Comparison of ENCODE assay signal across 29 cellular contexts in genomic region chr2:143994936-143995335, GRCh38.
"Had no signal": no experiment of that assay in that cellular context is flagged by ENCODE, and none has a peak within 500 bp of the region (broad histone marks: within the 10 kb centered on the region; RNA-seq: fewer than 3 reads in every experiment).

No MANE protein-coding gene starts in this region.

- H3K4me1 Mint-ChIP-seq: activated CD4-positive, alpha-beta T cell treated with anti-CD3 and anti-CD28 coated beads for 36 hours; activated CD4-positive, alpha-beta T cell treated with anti-CD3 and anti-CD28 coated beads, Interleukin-2, amount 10 ng/mL, durations not matched to agents 24 days and 14 days; activated CD8-positive, alpha-beta memory T cell treated with anti-CD3 and anti-CD28 coated beads, Interleukin-2, amount 10 ng/mL, durations not matched to agents 7 days and 5 days; activated naive CD4-positive, alpha-beta T cell treated with anti-CD3 and anti-CD28 coated beads, Interleukin-2, amount 50 U/mL, for 24 hours had no signal

- H3K4me3 Mint-ChIP-seq: activated CD4-positive, alpha-beta memory T cell treated with anti-CD3 and anti-CD28 coated beads for 36 hours; activated CD4-positive, alpha-beta T cell treated with anti-CD3 and anti-CD28 coated beads for 36 hours; activated CD4-positive, alpha-beta T cell treated with anti-CD3 and anti-CD28 coated beads, Interleukin-2, amount 10 ng/mL, durations not matched to agents 24 days and 14 days; activated CD8-positive, alpha-beta memory T cell treated with anti-CD3 and anti-CD28 coated beads, Interleukin-2, amount 10 ng/mL, durations not matched to agents 7 days and 5 days; activated CD8-positive, alpha-beta T cell treated with anti-CD3 and anti-CD28 coated beads, Interleukin-2, amount 10 ng/mL, durations not matched to agents 7 days and 5 days; activated naive CD4-positive, alpha-beta T cell treated with anti-CD3 and anti-CD28 coated beads for 36 hours; activated naive CD4-positive, alpha-beta T cell treated with anti-CD3 and anti-CD28 coated beads, Interleukin-2, amount 50 U/mL, for 24 hours; activated naive CD8-positive, alpha-beta T cell treated with anti-CD3 and anti-CD28 coated beads for 36 hours; activated naive CD8-positive, alpha-beta T cell treated with anti-CD3 and anti-CD28 coated beads, Interleukin-2, amount 50 U/mL, for 24 hours; activated T-helper 1 cell treated with anti-CD3 and anti-CD28 coated beads, Interleukin-12 subunit alpha, Interleukin-12 subunit beta, Interleukin-2, Interleukin-4 antibody, amounts not matched to agents 30 ng/mL and 10 ng/mL and 1 ng/mL, durations not matched to agents 14 hours and 24 hours and 36 hours had no signal

- H3K27ac Mint-ChIP-seq: activated CD4-positive, alpha-beta memory T cell treated with anti-CD3 and anti-CD28 coated beads for 36 hours; activated CD4-positive, alpha-beta T cell treated with anti-CD3 and anti-CD28 coated beads for 36 hours; activated CD4-positive, alpha-beta T cell treated with anti-CD3 and anti-CD28 coated beads, Interleukin-2, amount 10 ng/mL, durations not matched to agents 24 days and 14 days; activated CD8-positive, alpha-beta memory T cell treated with anti-CD3 and anti-CD28 coated beads, Interleukin-2, amount 10 ng/mL, durations not matched to agents 7 days and 5 days; activated CD8-positive, alpha-beta T cell treated with anti-CD3 and anti-CD28 coated beads, Interleukin-2, amount 10 ng/mL, durations not matched to agents 7 days and 5 days; activated naive CD4-positive, alpha-beta T cell treated with anti-CD3 and anti-CD28 coated beads for 36 hours; activated naive CD4-positive, alpha-beta T cell treated with anti-CD3 and anti-CD28 coated beads, Interleukin-2, amount 50 U/mL, for 24 hours; activated naive CD8-positive, alpha-beta T cell treated with anti-CD3 and anti-CD28 coated beads for 36 hours; activated naive CD8-positive, alpha-beta T cell treated with anti-CD3 and anti-CD28 coated beads, Interleukin-2, amount 50 U/mL, for 24 hours; activated T-helper 1 cell treated with anti-CD3 and anti-CD28 coated beads, Interleukin-12 subunit alpha, Interleukin-12 subunit beta, Interleukin-2, Interleukin-4 antibody, amounts not matched to agents 30 ng/mL and 10 ng/mL and 1 ng/mL, durations not matched to agents 14 hours and 24 hours and 36 hours; activated T-helper 2 cell treated with anti-CD3 and anti-CD28 coated beads, Interferon-gamma antibody, Interleukin-2, Interleukin-4, amounts not matched to agents 10 μg/mL and 5 μg/mL and 100 μg/mL, durations not matched to agents 14 hours and 24 hours and 36 hours had no signal

- H3K27me3 Mint-ChIP-seq: activated CD4-positive, alpha-beta memory T cell treated with anti-CD3 and anti-CD28 coated beads for 36 hours; activated CD4-positive, alpha-beta T cell treated with anti-CD3 and anti-CD28 coated beads for 36 hours; activated CD4-positive, alpha-beta T cell treated with anti-CD3 and anti-CD28 coated beads, Interleukin-2, amount 10 ng/mL, durations not matched to agents 24 days and 14 days; activated CD8-positive, alpha-beta memory T cell treated with anti-CD3 and anti-CD28 coated beads, Interleukin-2, amount 10 ng/mL, durations not matched to agents 7 days and 5 days; activated naive CD4-positive, alpha-beta T cell treated with anti-CD3 and anti-CD28 coated beads, Interleukin-2, amount 50 U/mL, for 24 hours; activated naive CD8-positive, alpha-beta T cell treated with anti-CD3 and anti-CD28 coated beads for 36 hours; activated naive CD8-positive, alpha-beta T cell treated with anti-CD3 and anti-CD28 coated beads, Interleukin-2, amount 50 U/mL, for 24 hours had no signal

- H3K9me3 Mint-ChIP-seq: activated CD4-positive, alpha-beta T cell treated with anti-CD3 and anti-CD28 coated beads, Interleukin-2, amount 10 ng/mL, durations not matched to agents 24 days and 14 days; activated naive CD8-positive, alpha-beta T cell treated with anti-CD3 and anti-CD28 coated beads, Interleukin-2, amount 50 U/mL, for 24 hours had no signal

- H3K36me3 Mint-ChIP-seq: activated naive CD4-positive, alpha-beta T cell treated with anti-CD3 and anti-CD28 coated beads, Interleukin-2, amount 50 U/mL, for 24 hours had no signal

- DNase-seq: activated CD4-positive, alpha-beta memory T cell treated with anti-CD3 and anti-CD28 coated beads for 36 hours; activated CD4-positive, alpha-beta T cell treated with anti-CD3 and anti-CD28 coated beads for 36 hours; activated CD4-positive, alpha-beta T cell treated with anti-CD3 and anti-CD28 coated beads, Interleukin-2, amount 10 ng/mL, durations not matched to agents 24 days and 14 days; activated CD4-positive, CD25-positive, alpha-beta regulatory T cell; activated CD4-positive, CD25-positive, alpha-beta regulatory T cell treated with anti-CD3 and anti-CD28 coated beads, Interleukin-2, amount 50 U/mL, for 72 hours; activated CD8-positive, alpha-beta memory T cell treated with anti-CD3 and anti-CD28 coated beads, Interleukin-2, amount 10 ng/mL, durations not matched to agents 7 days and 5 days; activated CD8-positive, alpha-beta memory T cell treated with anti-CD3 and anti-CD28 coated beads, Interleukin-2, amount 50 U/mL, for 4 hours; activated CD8-positive, alpha-beta T cell treated with anti-CD3 and anti-CD28 coated beads, Interleukin-2, amount 10 ng/mL, durations not matched to agents 7 days and 5 days; activated effector memory CD4-positive, alpha-beta T cell treated with anti-CD3 and anti-CD28 coated beads, Interleukin-2, amount 50 U/mL, for 16 hours; activated naive CD4-positive, alpha-beta T cell treated with anti-CD3 and anti-CD28 coated beads for 36 hours; activated naive CD8-positive, alpha-beta T cell treated with anti-CD3 and anti-CD28 coated beads for 36 hours; activated naive CD8-positive, alpha-beta T cell treated with anti-CD3 and anti-CD28 coated beads, Interleukin-2, amount 50 U/mL, for 24 hours; activated T-cell treated with anti-CD3 and anti-CD28 coated beads, Interleukin-2, amount 50 U/mL, for 1 hour; activated T-cell treated with anti-CD3 and anti-CD28 coated beads, Interleukin-2, amount 50 U/mL, for 48 hours; adrenal gland; amygdala; aorta; body of pancreas; caudate nucleus; cortex of kidney; dermis blood vessel endothelial cell; effector CD4-positive, alpha-beta T cell; esophagus squamous epithelium; foreskin melanocyte; heart right ventricle; T-helper 2 cell had no signal
